Comparison of ENCODE assay signal across 8 cellular contexts in the genomic region with DNA sequence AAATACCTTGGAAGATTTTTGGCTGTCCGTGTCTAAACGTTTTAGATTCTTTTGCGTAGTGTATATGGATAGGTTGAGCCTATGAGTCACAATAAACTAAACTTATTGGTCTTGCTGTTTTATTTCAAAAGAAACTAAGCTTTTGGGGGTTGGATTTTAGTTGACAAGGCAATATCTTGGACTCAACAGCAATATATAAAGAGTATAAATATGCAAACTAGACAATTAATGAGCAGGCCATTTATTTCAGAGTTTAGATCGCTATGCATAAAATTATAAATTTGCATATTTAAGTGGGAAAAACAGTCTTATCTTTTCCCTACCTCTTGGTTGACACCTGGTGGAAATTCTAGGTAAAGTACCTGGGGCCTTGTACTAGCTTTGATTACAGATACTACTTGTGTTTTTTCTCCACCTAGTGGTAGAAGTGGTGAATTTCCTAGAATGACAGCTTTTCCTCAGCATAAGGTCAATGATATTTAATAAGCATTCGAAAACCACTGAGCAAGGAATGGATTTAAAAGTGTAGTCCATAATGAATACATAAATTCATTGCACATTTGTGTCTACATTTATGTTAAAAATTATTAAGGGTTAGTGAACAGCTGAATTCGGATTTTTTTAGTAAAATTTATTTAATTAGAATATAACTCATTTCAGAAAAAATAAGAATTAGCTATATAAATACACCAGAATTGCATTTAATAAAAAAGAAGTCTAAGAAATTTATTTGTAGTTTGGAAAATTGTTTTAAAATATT. TPM values are rescaled to one million over a fixed set of nuclear protein-coding genes. Genes with fewer than 3 reads are reported as not detected.
DNase-seq lines count a peak whose midpoint lies in the region; ATAC-seq and TF ChIP-seq lines count a peak whose summit lies in the region.

No MANE protein-coding gene starts in this region.

- peak; percentile 100 for TF ChIP-seq CTCF in type B pancreatic cell (conservative IDR thresholded peaks at IDR 0.05)

- H3K9me3 Mint-ChIP-seq in memory B cell (no peaks in the 10 kb centered on the region), type B pancreatic cell (no peaks in the 10 kb centered on the region)

- H3K4me3 Mint-ChIP-seq in memory B cell, result peak overlapping the region; percentile 94
- peak overlapping the region; percentile 96 for H3K4me3 Mint-ChIP-seq in type B pancreatic cell

- H3K27ac Mint-ChIP-seq in memory B cell, result peak overlapping the region; percentile 99
- peak overlapping the region; percentile 100 for H3K27ac Mint-ChIP-seq in type B pancreatic cell

- H3K36me3 Mint-ChIP-seq in memory B cell (peaks cover 4% of the 10 kb centered on the region), type B pancreatic cell (peaks cover 4% of the 10 kb centered on the region)

- H3K27me3 Mint-ChIP-seq in memory B cell (no peaks in the 10 kb centered on the region), type B pancreatic cell (no peaks in the 10 kb centered on the region)

- H3K4me1 Mint-ChIP-seq in memory B cell (peaks cover 5% of the 10 kb centered on the region), type B pancreatic cell (ENCODE audit: unreplicated experiment) (peaks cover 16% of the 10 kb centered on the region)

- peak; percentile 9 for ATAC-seq in HG02642 (IDR thresholded peaks at IDR 0.05; ENCODE audit: poor library complexity, unreplicated experiment)
- ATAC-seq in memory B cell (ENCODE audit: low read depth), result no peak

- peak; percentile 55 for DNase-seq in stimulated activated CD4-positive, alpha-beta T cell treated with anti-CD3 and anti-CD28 coated beads, Interleukin-4, amount 100 ng/mL, for 24 hours
- no peak for DNase-seq in stimulated activated CD4-positive, alpha-beta T cell treated with anti-CD3 and anti-CD28 coated beads, Interleukin-1b, Interleukin-23, amount 100 ng/mL, for 48 hours
- DNase-seq in NCI-H146 (lab: John Stamatoyannopoulos, UW) (peak; percentile 89), SW 1271 (lab: John Stamatoyannopoulos, UW) (peak; percentile 76 to 97), dermis microvascular lymphatic vessel endothelial cell (ENCODE audit: low read depth in 2 of 2) (peak; percentile 92 to 93), memory B cell (ENCODE audit: low spot score in 2 of 2) (peak in 1 of 2 donors; percentile 74), type B pancreatic cell (ENCODE audit: extremely low spot score, unreplicated experiment) (no peak)

RNA-seq across cellular contexts. Expression of a gene that starts 1.7 kb away (rescaled TPM):
- total RNA-seq in dermis microvascular lymphatic vessel endothelial cell, result 87.1 and 89.5 TPM in 2 replicates
- 98.6 and 109 TPM in 2 replicates for total RNA-seq in type B pancreatic cell (ENCODE audit: low replicate concordance)

Comparison
In these comparisons a context has a peak if more than half of its experiments do, and no peak if none do; other contexts are left out.
1. DNase-seq: peak in stimulated activated CD4-positive, alpha-beta T cell treated with anti-CD3 and anti-CD28 coated beads, Interleukin-4, amount 100 ng/mL, for 24 hours (single experiment), NCI-H146 (single experiment), SW 1271 (2 of 2) and dermis microvascular lymphatic vessel endothelial cell (2 of 2); none in stimulated activated CD4-positive, alpha-beta T cell treated with anti-CD3 and anti-CD28 coated beads, Interleukin-1b, Interleukin-23, amount 100 ng/mL, for 48 hours (single experiment) and type B pancreatic cell (single experiment).